In genomic region chr6:112398686-112399085, GRCh38 we compare ENCODE assay signal across 10 cellular contexts. TPM values are rescaled to one million over a fixed set of nuclear protein-coding genes. Genes with fewer than 3 reads are reported as not detected.
"Had no signal": no experiment of that assay in that cellular context is flagged by ENCODE, and none has a peak within 500 bp of the region (broad histone marks: within the 10 kb centered on the region; RNA-seq: fewer than 3 reads in every experiment).

No MANE protein-coding gene starts in this region.

- H3K36me3 ChIP-seq: HAP-1 had no signal

- H3K4me1 ChIP-seq: HAP-1 had no signal

- FAIRE-seq: H54, HTR-8/SVneo, K562 had no signal

- H3K9ac ChIP-seq: GM23248 had no signal

- H3K27ac ChIP-seq: GM23248 had no signal

- DNase-seq: GM23248, GOT3, HFFc6, IMR-90, KG1 had no signal

- H3K9me3 ChIP-seq: HAP-1 had no signal

- H2AFZ ChIP-seq: GM23248 had no signal

- H3K4me3 ChIP-seq: GM23248, HAP-1, K562 had no signal

RNA-seq across cellular contexts. Expression of gene RFPL4B, which starts 51.6 kb away (rescaled TPM):
- total RNA-seq: GM23248, HT-29, IMR-90 had no signal
- polyA plus RNA-seq: GM23248, IMR-90 had no signal
